22 cellular contexts compared by ENCODE assay signal in the genomic region with DNA sequence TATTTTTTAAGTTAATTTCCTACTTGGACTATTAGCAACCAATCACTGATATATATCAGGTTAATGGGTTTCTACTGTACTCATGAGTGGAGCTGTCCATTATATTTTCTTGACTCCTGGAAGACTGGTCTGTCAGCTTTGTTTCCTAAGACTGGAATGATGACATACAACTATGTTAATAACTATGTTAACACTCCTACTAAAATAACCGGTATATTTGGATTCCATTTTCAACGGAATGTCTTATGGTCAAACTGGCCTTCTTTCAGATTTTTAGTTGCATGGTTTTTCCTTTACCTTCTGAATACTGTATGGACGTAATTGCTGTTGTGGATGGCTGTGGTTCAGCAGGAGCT. TPM values are rescaled to one million over a fixed set of nuclear protein-coding genes. Genes with fewer than 3 reads are reported as not detected.
DNase-seq lines count a peak whose midpoint lies in the region; ATAC-seq and TF ChIP-seq lines count a peak whose summit lies in the region.
"Had no signal": no experiment of that assay in that cellular context is flagged by ENCODE, and none has a peak within 500 bp of the region (broad histone marks: within the 10 kb centered on the region; RNA-seq: fewer than 3 reads in every experiment).

No MANE protein-coding gene starts in this region.

- no peak for TF ChIP-seq EP300 in tibial nerve (IDR thresholded peaks at IDR 0.05)

- H3K36me3 Mint-ChIP-seq in MCF 10A (ENCODE audit: insufficient read depth, unreplicated experiment) (peaks cover 23% of the 10 kb centered on the region), chondrocyte (ENCODE audit: low read depth) (peaks cover 12% of the 10 kb centered on the region), mesothelial cell of epicardium (peaks cover 18% of the 10 kb centered on the region)
- peaks cover 12% of the 10 kb centered on the region for H3K36me3 Mint-ChIP-seq in activated naive CD4-positive, alpha-beta T cell treated with anti-CD3 and anti-CD28 coated beads for 36 hours (ENCODE audit: low read depth)

- ATAC-seq in HG02852 (IDR thresholded peaks at IDR 0.05; ENCODE audit: unreplicated experiment) = no peak
- ATAC-seq: activated CD8-positive, alpha-beta T cell treated with anti-CD3 and anti-CD28 coated beads, Interleukin-2, amount 10 ng/mL, durations not matched to agents 7 days and 5 days; left colon; stimulated activated naive CD8-positive, alpha-beta T cell treated with anti-CD3 and anti-CD28 coated beads, Interleukin-15, amount 100 ng/mL, for 72 hours had no signal

- DNase-seq in T47D (ENCODE audit: low read depth in 1 of 2, low spot score in 1 of 2) (peak; percentile 41 to 92), MCF 10A (ENCODE audit: unreplicated experiment) (no peak), chondrocyte (ENCODE audit: low spot score) (no peak), mesothelial cell of epicardium (ENCODE audit: low spot score in 2 of 2, unreplicated experiment in 2 of 2) (no peak), tibial nerve (ENCODE audit: low spot score in 2 of 2) (no peak), mesenteric fat pad (ENCODE audit: low spot score) (no peak)
- DNase-seq in activated naive CD4-positive, alpha-beta T cell treated with anti-CD3 and anti-CD28 coated beads for 36 hours = no peak
- DNase-seq: activated CD8-positive, alpha-beta T cell treated with anti-CD3 and anti-CD28 coated beads, Interleukin-2, amount 10 ng/mL, durations not matched to agents 7 days and 5 days; activated naive CD4-positive, alpha-beta T cell treated with anti-CD3 and anti-CD28 coated beads, Interleukin-2, amount 50 U/mL, for 16 hours; activated T-cell treated with anti-CD3 and anti-CD28 coated beads, Interleukin-2, amount 50 U/mL, for 24 hours; DMS153; GF-D8; left colon; MG63; NCI-H1436; NCI-H526 treated with DMSO at 0.1 percent for 48 hours; SHP77 treated with DMSO at 0.1 percent for 48 hours; stimulated activated CD4-positive, alpha-beta T cell treated with anti-CD3 and anti-CD28 coated beads, Interleukin-2, amount 100 ng/mL, for 48 hours; stimulated activated naive CD8-positive, alpha-beta T cell treated with anti-CD3 and anti-CD28 coated beads, Interleukin-15, amount 100 ng/mL, for 72 hours had no signal

- no peaks in the 10 kb centered on the region for H3K27me3 Mint-ChIP-seq in MCF 10A (ENCODE audit: insufficient read depth, unreplicated experiment)
- no peaks in the 10 kb centered on the region for H3K27me3 Mint-ChIP-seq in chondrocyte (ENCODE audit: low read depth)
- H3K27me3 Mint-ChIP-seq in mesothelial cell of epicardium (ENCODE audit: low read depth) = no peaks in the 10 kb centered on the region
- no peaks in the 10 kb centered on the region for H3K27me3 Mint-ChIP-seq in activated naive CD4-positive, alpha-beta T cell treated with anti-CD3 and anti-CD28 coated beads for 36 hours (ENCODE audit: low read depth)
- H3K27me3 Mint-ChIP-seq: activated T-cell treated with anti-CD3 and anti-CD28 coated beads, Interleukin-2, amount 50 U/mL, for 24 hours; stimulated activated naive CD8-positive, alpha-beta T cell treated with anti-CD3 and anti-CD28 coated beads, Interleukin-15, amount 100 ng/mL, for 72 hours had no signal

- TF ChIP-seq CTCF in MCF 10A (IDR thresholded peaks at IDR 0.05; ENCODE audit: unreplicated experiment) (no peak), chondrocyte (IDR thresholded peaks at IDR 0.05) (no peak), mesothelial cell of epicardium (IDR thresholded peaks at IDR 0.05; ENCODE audit: unreplicated experiment) (no peak), tibial nerve (IDR thresholded peaks at IDR 0.05) (no peak)

- in situ Hi-C loops in T47D (cut with HindIII; ENCODE audit: low pct_unique_long_range_greater_than_20kb, low sequenced_read_pairs) = no loop called here

- H3K27me3 ChIP-seq in tibial nerve = no peaks in the 10 kb centered on the region
- H3K27me3 ChIP-seq: MG63 had no signal

- H3K4me3 Mint-ChIP-seq in MCF 10A (ENCODE audit: unreplicated experiment) (no peak overlapping the region), chondrocyte (ENCODE audit: unreplicated experiment) (no peak overlapping the region), mesothelial cell of epicardium (peak overlapping the region; percentile 5)
- H3K4me3 Mint-ChIP-seq in activated naive CD4-positive, alpha-beta T cell treated with anti-CD3 and anti-CD28 coated beads for 36 hours = no peak overlapping the region
- H3K4me3 Mint-ChIP-seq: activated CD8-positive, alpha-beta T cell treated with anti-CD3 and anti-CD28 coated beads, Interleukin-2, amount 10 ng/mL, durations not matched to agents 7 days and 5 days; activated T-cell treated with anti-CD3 and anti-CD28 coated beads, Interleukin-2, amount 50 U/mL, for 24 hours; stimulated activated naive CD8-positive, alpha-beta T cell treated with anti-CD3 and anti-CD28 coated beads, Interleukin-15, amount 100 ng/mL, for 72 hours had no signal

- H3K9me3 Mint-ChIP-seq in MCF 10A (ENCODE audit: unreplicated experiment) (no peaks in the 10 kb centered on the region), chondrocyte (ENCODE audit: low read depth) (no peaks in the 10 kb centered on the region), mesothelial cell of epicardium (no peaks in the 10 kb centered on the region)
- H3K9me3 Mint-ChIP-seq in activated naive CD4-positive, alpha-beta T cell treated with anti-CD3 and anti-CD28 coated beads for 36 hours = no peaks in the 10 kb centered on the region
- H3K9me3 Mint-ChIP-seq: activated T-cell treated with anti-CD3 and anti-CD28 coated beads, Interleukin-2, amount 50 U/mL, for 24 hours; stimulated activated naive CD8-positive, alpha-beta T cell treated with anti-CD3 and anti-CD28 coated beads, Interleukin-15, amount 100 ng/mL, for 72 hours had no signal

- CTCF ChIA-PET in MCF 10A (lab: Yijun Ruan, JAX) = interaction anchor here (1.3 kb wide), 1 partner anchor 13 kb away, joined by 4 read pairs; no protein-coding TSS in a partner anchor
- CTCF ChIA-PET in activated naive CD4-positive, alpha-beta T cell treated with anti-CD3 and anti-CD28 coated beads for 36 hours (lab: Charles Lee) = interaction anchor here (0.6 to 1.2 kb wide), 2 partner anchors 12 to 100 kb away, joined by 4 read pairs; no protein-coding TSS in a partner anchor

- peaks cover 0 to 27% (median 3%) of the 10 kb centered on the region in 3 donors for H3K36me3 ChIP-seq in tibial nerve
- H3K36me3 ChIP-seq: HAP-1 had no signal

- intact Hi-C loops in MCF 10A (cut with micrococcal nuclease) = no loop called here
- intact Hi-C loops in activated naive CD4-positive, alpha-beta T cell treated with anti-CD3 and anti-CD28 coated beads for 36 hours (cut with micrococcal nuclease) = loop anchor here (5.0 kb wide), 1 partner anchor 97 kb away; no protein-coding TSS in a partner anchor

- BruUV-seq in MCF 10A (replicated peaks; lab: Mats Ljungman, UMichigan) = no TSS peak

- H3K27ac Mint-ChIP-seq in MCF 10A (ENCODE audit: low read depth, unreplicated experiment) = no peak overlapping the region
- peak overlapping the region; percentile 85 for H3K27ac Mint-ChIP-seq in chondrocyte (ENCODE audit: unreplicated experiment)
- H3K27ac Mint-ChIP-seq in mesothelial cell of epicardium = peak overlapping the region; percentile 94
- H3K27ac Mint-ChIP-seq in activated naive CD4-positive, alpha-beta T cell treated with anti-CD3 and anti-CD28 coated beads for 36 hours = no peak overlapping the region
- H3K27ac Mint-ChIP-seq: activated CD8-positive, alpha-beta T cell treated with anti-CD3 and anti-CD28 coated beads, Interleukin-2, amount 10 ng/mL, durations not matched to agents 7 days and 5 days had no signal

- peaks cover 0 to 48% (median 15%) of the 10 kb centered on the region in 4 donors for H3K4me1 ChIP-seq in tibial nerve
- H3K4me1 ChIP-seq: HAP-1 had no signal

- H3K9me3 ChIP-seq in tibial nerve = no peaks in the 10 kb centered on the region
- H3K9me3 ChIP-seq: HAP-1, MG63 had no signal

- WGBS in tibial nerve, 2 donors = 72 to 77% methylated on average over 3 of the region's 3 CpGs

- H3K4me1 Mint-ChIP-seq in MCF 10A (ENCODE audit: insufficient read depth, unreplicated experiment) = peaks cover 27% of the 10 kb centered on the region
- H3K4me1 Mint-ChIP-seq in chondrocyte (ENCODE audit: low read depth) = peaks cover 51% of the 10 kb centered on the region
- peaks cover 36% of the 10 kb centered on the region for H3K4me1 Mint-ChIP-seq in mesothelial cell of epicardium
- peaks cover 43% of the 10 kb centered on the region for H3K4me1 Mint-ChIP-seq in activated naive CD4-positive, alpha-beta T cell treated with anti-CD3 and anti-CD28 coated beads for 36 hours (ENCODE audit: low read depth)

- POLR2A ChIA-PET in MCF 10A (lab: Yijun Ruan, JAX) = interaction anchor here (0.7 kb wide), 1 partner anchor 78 kb away, joined by 3 read pairs; no protein-coding TSS in a partner anchor

- H3K27ac ChIP-seq in tibial nerve = peak overlapping the region in 3 of 4 donors; percentile 27 to 65 (median 50)

- H3K4me3 ChIP-seq in tibial nerve = no peak overlapping the region
- H3K4me3 ChIP-seq: coronary artery, HAP-1, MG63 had no signal

- no peak for TF ChIP-seq POLR2A in tibial nerve (IDR thresholded peaks at IDR 0.05)

RNA-seq across cellular contexts. Expression of a gene that starts 45.8 kb away (rescaled TPM):
- total RNA-seq in MCF 10A (2022) = 139 and 201 TPM in 2 replicates
- 209 to 228 TPM (median 221 TPM) in 3 replicates for total RNA-seq in chondrocyte
- 226 to 228 TPM (median 226 TPM) in 3 replicates for total RNA-seq in mesothelial cell of epicardium
- total RNA-seq in tibial nerve = 100 to 1,000 TPM; 156 to 233 (median 177) TPM
- total RNA-seq in activated naive CD4-positive, alpha-beta T cell treated with anti-CD3 and anti-CD28 coated beads for 36 hours = 100 to 1,000 TPM; 542 to 553 TPM
- 426 TPM for total RNA-seq in mesenteric fat pad

Comparison
In these comparisons a context has a peak if more than half of its experiments do, and no peak if none do; other contexts are left out.
1. DNase-seq: peak in T47D (2 of 2); none in MCF 10A (single experiment), chondrocyte (single experiment), mesothelial cell of epicardium (0 of 2), tibial nerve (0 of 2), activated naive CD4-positive, alpha-beta T cell treated with anti-CD3 and anti-CD28 coated beads for 36 hours (single experiment) and mesenteric fat pad (single experiment).
2. H3K27ac Mint-ChIP-seq: peak in chondrocyte (single experiment) and mesothelial cell of epicardium (single experiment); none in MCF 10A (single experiment) and activated naive CD4-positive, alpha-beta T cell treated with anti-CD3 and anti-CD28 coated beads for 36 hours (single experiment).